ENCODE assay signal across 15 cellular contexts in genomic region chr2:25349397-25349796, GRCh38. TPM values are rescaled to one million over a fixed set of nuclear protein-coding genes. Genes with fewer than 3 reads are reported as not detected.
DNase-seq lines count a peak whose midpoint lies in the region; ATAC-seq and TF ChIP-seq lines count a peak whose summit lies in the region.
"Had no signal": no experiment of that assay in that cellular context is flagged by ENCODE, and none has a peak within 500 bp of the region (broad histone marks: within the 10 kb centered on the region; RNA-seq: fewer than 3 reads in every experiment).

No MANE protein-coding gene starts in this region.

- H3K4me1 ChIP-seq in GM23248 (ENCODE audit: insufficient read depth), result peaks cover 16% of the 10 kb centered on the region
- peaks cover 15% of the 10 kb centered on the region for H3K4me1 ChIP-seq in RWPE2 (ENCODE audit: insufficient read depth, poor library complexity, severe bottlenecking)
- peaks cover 17% of the 10 kb centered on the region for H3K4me1 ChIP-seq in skeletal muscle satellite cell (ENCODE audit: control insufficient read depth, insufficient read depth, low read length)

- H3K79me2 ChIP-seq in GM23248 (ENCODE audit: insufficient read depth), result no peaks in the 10 kb centered on the region

- H3K9me3 ChIP-seq in GM23248 (ENCODE audit: low read depth) (no peaks in the 10 kb centered on the region), RWPE2 (ENCODE audit: severe bottlenecking) (no peaks in the 10 kb centered on the region), skeletal muscle satellite cell (replicated peaks; ENCODE audit: low read length) (no peaks in the 10 kb centered on the region)
- H3K9me3 ChIP-seq: sigmoid colon had no signal

- in situ Hi-C loops in GM23248 (cut with MboI), result no loop called here

- H3K9ac ChIP-seq in GM23248, result no peak overlapping the region
- no peak overlapping the region for H3K9ac ChIP-seq in skeletal muscle satellite cell (ENCODE audit: low read depth, low read length)
- H3K9ac ChIP-seq: KMS-11 had no signal

- ATAC-seq in RWPE2 (ENCODE audit: low read depth), result peak; percentile 71
- no peak for ATAC-seq in HG03460 (IDR thresholded peaks at IDR 0.05; ENCODE audit: unreplicated experiment)
- ATAC-seq in HG02870 (IDR thresholded peaks at IDR 0.05; ENCODE audit: unreplicated experiment), result no peak
- ATAC-seq: natural killer cell had no signal

- H3K4me3 ChIP-seq in GM23248, result no peak overlapping the region
- no peak overlapping the region for H3K4me3 ChIP-seq in RWPE2 (ENCODE audit: severe bottlenecking)
- H3K4me3 ChIP-seq in fibroblast of mammary gland (ENCODE audit: control insufficient read depth, low read depth, low read length), result no peak overlapping the region
- no peak overlapping the region for H3K4me3 ChIP-seq in skeletal muscle satellite cell (ENCODE audit: low read length)
- H3K4me3 ChIP-seq: dorsolateral prefrontal cortex, sigmoid colon had no signal

- TF ChIP-seq CTCF in RWPE2 (IDR thresholded peaks at IDR 0.05; ENCODE audit: poor library complexity, severe bottlenecking) (no peak), fibroblast of mammary gland (conservative IDR thresholded peaks at IDR 0.05; ENCODE audit: control insufficient read depth, insufficient read depth, low read depth, low read length) (no peak)

- no peak overlapping the region for H3K4me2 ChIP-seq in GM23248 (ENCODE audit: unreplicated experiment)
- peak overlapping the region; percentile 33 for H3K4me2 ChIP-seq in skeletal muscle satellite cell (ENCODE audit: low read length)
- H3K4me2 ChIP-seq: KMS-11 had no signal

- no peaks in the 10 kb centered on the region for H3K9me2 ChIP-seq in GM23248 (ENCODE audit: insufficient read depth)

- no peaks in the 10 kb centered on the region for H4K20me1 ChIP-seq in GM23248 (ENCODE audit: insufficient read depth)

- no peaks in the 10 kb centered on the region for H3K36me3 ChIP-seq in GM23248 (ENCODE audit: low read depth)
- H3K36me3 ChIP-seq in RWPE2 (ENCODE audit: low read depth), result no peaks in the 10 kb centered on the region
- no peaks in the 10 kb centered on the region for H3K36me3 ChIP-seq in skeletal muscle satellite cell (ENCODE audit: insufficient read depth, low read length)
- H3K36me3 ChIP-seq: sigmoid colon had no signal

- H3K27me3 ChIP-seq in GM23248 (replicated peaks; ENCODE audit: insufficient read depth), result no peaks in the 10 kb centered on the region
- H3K27me3 ChIP-seq in RWPE2 (ENCODE audit: insufficient read depth, poor library complexity, severe bottlenecking), result no peaks in the 10 kb centered on the region
- H3K27me3 ChIP-seq in skeletal muscle satellite cell (ENCODE audit: control insufficient read depth, insufficient read depth, low read length), result peaks cover 5% of the 10 kb centered on the region
- H3K27me3 ChIP-seq: dorsolateral prefrontal cortex, sigmoid colon had no signal

- H3K27ac ChIP-seq in GM23248 (no peak overlapping the region), RWPE2 (ENCODE audit: poor library complexity, severe bottlenecking) (peak overlapping the region; percentile 37)
- H3K27ac ChIP-seq: dorsolateral prefrontal cortex, KMS-11, sigmoid colon had no signal

- peak; percentile 56 for DNase-seq in GM23248
- no peak for DNase-seq in RWPE2 (ENCODE audit: low spot score)
- peak; percentile 78 for DNase-seq in fibroblast of mammary gland (ENCODE audit: low read depth)
- DNase-seq in DMS79 (lab: John Stamatoyannopoulos, UW), result no peak
- DNase-seq: activated B cell treated with CpG ODN at 0.5 μM for 24 hours, activated T-cell treated with anti-CD3 and anti-CD28 coated beads for 4 hours, dorsolateral prefrontal cortex, natural killer cell, NCI-H187, NCI-H774, sigmoid colon had no signal

- H3F3A ChIP-seq in GM23248 (ENCODE audit: insufficient read depth), result no peaks in the 10 kb centered on the region

- WGBS in GM23248 (ENCODE audit: low coverage in 1 of 2, low lambda C conversion rate in 2 of 2, missing lambda C conversion rate in 2 of 2), 2 experiments, result 72 to 74% methylated on average over 7 of the region's 7 CpGs

- H2AFZ ChIP-seq in GM23248, result no peak overlapping the region

RNA-seq across cellular contexts. Expression of gene DNMT3A, which starts 7.7 kb away (rescaled TPM):
- 7.1 and 18.4 TPM in 2 replicates for total RNA-seq in GM23248 (2014; rRNA removed; shearing (Covaris generic))
- 2.5 TPM in 2 replicates for polyA plus RNA-seq in GM23248 (2016; fragmentation: Nextera tagmentation; extraction: Ambion mirVana)
- 4.8 and 7.1 TPM in 2 replicates for total RNA-seq in skeletal muscle satellite cell (2012; rRNA removed)

Comparison
In these comparisons a context has a peak if more than half of its experiments do, and no peak if none do; other contexts are left out.
1. DNase-seq: peak in GM23248 (single experiment) and fibroblast of mammary gland (single experiment); none in RWPE2 (single experiment) and DMS79 (single experiment).